ENCODE assay signal across 9 cellular contexts in genomic region chrX:119502727-119503483, GRCh38. TPM values are rescaled to one million over a fixed set of nuclear protein-coding genes. Genes with fewer than 3 reads are reported as not detected.
DNase-seq lines count a peak whose midpoint lies in the region; ATAC-seq and TF ChIP-seq lines count a peak whose summit lies in the region.
"Had no signal": no experiment of that assay in that cellular context is flagged by ENCODE, and none has a peak within 500 bp of the region (broad histone marks: within the 10 kb centered on the region; RNA-seq: fewer than 3 reads in every experiment).

No MANE protein-coding gene starts in this region.

- WGBS in right cardiac atrium = 43% methylated on average over 11 of the region's 11 CpGs
- WGBS in transverse colon (ENCODE audit: low coverage in 1 of 2), 2 donors = 50% methylated on average over 11 of the region's 11 CpGs; no CpG with 5 or more reads in 1 of the 2 donors
- 58 to 65% (median 64%) methylated on average over 11 of the region's 11 CpGs for WGBS in ovary, 3 donors

- H3K27ac Mint-ChIP-seq in activated CD4-positive, alpha-beta memory T cell treated with anti-CD3 and anti-CD28 coated beads for 36 hours = peak overlapping the region; percentile 62

- TF ChIP-seq EP300 in transverse colon (IDR thresholded peaks at IDR 0.05; ENCODE audit: low read depth) = no peak
- no peak for TF ChIP-seq EP300 in ovary (IDR thresholded peaks at IDR 0.05)

- no peaks in the 10 kb centered on the region for H3K27me3 Mint-ChIP-seq in activated CD4-positive, alpha-beta memory T cell treated with anti-CD3 and anti-CD28 coated beads for 36 hours

- TF ChIP-seq CTCF in transverse colon (IDR thresholded peaks at IDR 0.05) (no peak), ovary (IDR thresholded peaks at IDR 0.05) (no peak), GM13976 (IDR thresholded peaks at IDR 0.05; ENCODE audit: borderline replicate concordance, control extremely low read depth, extremely low read depth, insufficient read depth, missing control alignments) (no peak)

- H3K9me3 ChIP-seq in right cardiac atrium (ENCODE audit: control insufficient read depth, low read length) (no peaks in the 10 kb centered on the region), transverse colon (no peaks in the 10 kb centered on the region), ovary (no peaks in the 10 kb centered on the region)
- H3K9me3 ChIP-seq: heart right ventricle had no signal

- TF ChIP-seq POLR2A in transverse colon (IDR thresholded peaks at IDR 0.05) = peak; percentile 63
- TF ChIP-seq POLR2A in ovary (IDR thresholded peaks at IDR 0.05) = no peak

- peak; percentile 50 to 51 for ATAC-seq in right cardiac atrium
- no peak for ATAC-seq in left ventricle myocardium superior

- no peak overlapping the region for H3K4me3 Mint-ChIP-seq in activated CD4-positive, alpha-beta memory T cell treated with anti-CD3 and anti-CD28 coated beads for 36 hours

- H3K4me1 ChIP-seq in right cardiac atrium (ENCODE audit: control insufficient read depth, insufficient read depth, low read length) (peaks cover 10% of the 10 kb centered on the region), transverse colon (peaks cover 0 to 29% (median 7%) of the 10 kb centered on the region in 4 donors), ovary (ENCODE audit: insufficient read depth) (no peaks in the 10 kb centered on the region)

- H3K36me3 ChIP-seq in transverse colon (no peaks in the 10 kb centered on the region), ovary (no peaks in the 10 kb centered on the region)
- H3K36me3 ChIP-seq: heart right ventricle had no signal

- in situ Hi-C loops in transverse colon (cut with MboI; ENCODE audit: low pct_ligation_motif_present in 1 of 4, low pct_unique_long_range_greater_than_20kb in 1 of 4, low sequenced_read_pairs in 3 of 4) = loop anchor here in 1 of 4 donors (25.0 kb wide), 1 partner anchor 234 kb away; no protein-coding TSS in a partner anchor
- in situ Hi-C loops in GM13976 (cut with MboI; ENCODE audit: low sequenced_read_pairs, unreplicated experiment) = loop anchor here (25.0 kb wide), 1 partner anchor 234 kb away; no protein-coding TSS in a partner anchor

- intact Hi-C loops in right cardiac atrium (cut with DNase I) (no loop called here), left ventricle myocardium superior (cut with micrococcal nuclease) (no loop called here), transverse colon (cut with DNase I; ENCODE audit: low total_unique reads) (no loop called here), ovary (cut with DNase I) (no loop called here)
- intact Hi-C loops in activated CD4-positive, alpha-beta memory T cell treated with anti-CD3 and anti-CD28 coated beads for 36 hours (cut with micrococcal nuclease) = no loop called here

- no peak for DNase-seq in right cardiac atrium
- no peak for DNase-seq in left ventricle myocardium superior
- DNase-seq in activated CD4-positive, alpha-beta memory T cell treated with anti-CD3 and anti-CD28 coated beads for 36 hours = peak; percentile 38
- peak; percentile 33 for DNase-seq in iris pigment epithelial cell (ENCODE audit: low read depth)
- DNase-seq in transverse colon = peak; percentile 85
- DNase-seq in ovary = no peak
- no peak for DNase-seq in GM13976 (ENCODE audit: low spot score)
- DNase-seq in retina = no peak
- DNase-seq: heart right ventricle had no signal

- peaks cover 18% of the 10 kb centered on the region for H3K4me1 Mint-ChIP-seq in activated CD4-positive, alpha-beta memory T cell treated with anti-CD3 and anti-CD28 coated beads for 36 hours (ENCODE audit: low read depth)

- H3K27ac ChIP-seq in right cardiac atrium (ENCODE audit: low read length) (no peak overlapping the region), transverse colon (peak overlapping the region; percentile 73 to 85 (median 83)), ovary (no peak overlapping the region)

- CTCF ChIA-PET in activated CD4-positive, alpha-beta memory T cell treated with anti-CD3 and anti-CD28 coated beads for 36 hours (lab: Charles Lee) = interaction anchor here (0.6 to 1.4 kb wide), 5 partner anchors 9 to 20 kb away, joined by 3 to 5 read pairs (median 3); no protein-coding TSS in a partner anchor

- H3K4me3 ChIP-seq in right cardiac atrium (ENCODE audit: low read length) (no peak overlapping the region), transverse colon (no peak overlapping the region), ovary (no peak overlapping the region)
- H3K4me3 ChIP-seq: heart right ventricle had no signal

- H3K9me3 Mint-ChIP-seq in activated CD4-positive, alpha-beta memory T cell treated with anti-CD3 and anti-CD28 coated beads for 36 hours = no peaks in the 10 kb centered on the region

- H3K36me3 Mint-ChIP-seq in activated CD4-positive, alpha-beta memory T cell treated with anti-CD3 and anti-CD28 coated beads for 36 hours = no peaks in the 10 kb centered on the region

- POLR2A ChIA-PET in activated CD4-positive, alpha-beta memory T cell treated with anti-CD3 and anti-CD28 coated beads for 36 hours (lab: Charles Lee) = no interaction called here

- no peaks in the 10 kb centered on the region for H3K27me3 ChIP-seq in right cardiac atrium (ENCODE audit: control insufficient read depth, insufficient read depth)
- H3K27me3 ChIP-seq in transverse colon = no peaks in the 10 kb centered on the region
- no peaks in the 10 kb centered on the region for H3K27me3 ChIP-seq in ovary
- H3K27me3 ChIP-seq: heart right ventricle had no signal

RNA-seq across cellular contexts. Expression of gene SLC25A5, which starts 34.7 kb away (rescaled TPM):
- total RNA-seq in right cardiac atrium = 100 to 1,000 TPM; 172 to 213 (median 198) TPM
- polyA plus RNA-seq in right cardiac atrium = 126 TPM
- total RNA-seq in left ventricle myocardium superior = 158 TPM
- total RNA-seq in activated CD4-positive, alpha-beta memory T cell treated with anti-CD3 and anti-CD28 coated beads for 36 hours = 100 to 1,000 TPM; 627 to 652 TPM
- total RNA-seq in transverse colon = 1,000 to 10,000 TPM in 1 of 4 donors, 100 to 1,000 TPM in 3; 319 to 1,302 (median 724) TPM
- 100 to 1,000 TPM in 6 of 7 donors, 10 to 100 TPM in 1; 97.2 to 166 (median 138) TPM for total RNA-seq in ovary
- 100 to 1,000 TPM; 147 to 214 TPM for polyA plus RNA-seq in ovary

Comparison
In these comparisons a context has a peak if more than half of its experiments do, and no peak if none do; other contexts are left out.
1. DNase-seq: peak in activated CD4-positive, alpha-beta memory T cell treated with anti-CD3 and anti-CD28 coated beads for 36 hours (single experiment), iris pigment epithelial cell (single experiment) and transverse colon (single experiment); none in right cardiac atrium (0 of 3), left ventricle myocardium superior (single experiment), ovary (0 of 5), GM13976 (single experiment) and retina (single experiment).
2. H3K27ac ChIP-seq: peak in transverse colon (4 of 4); none in right cardiac atrium (single experiment) and ovary (0 of 2).